16 cellular contexts compared by ENCODE assay signal in the genomic region with DNA sequence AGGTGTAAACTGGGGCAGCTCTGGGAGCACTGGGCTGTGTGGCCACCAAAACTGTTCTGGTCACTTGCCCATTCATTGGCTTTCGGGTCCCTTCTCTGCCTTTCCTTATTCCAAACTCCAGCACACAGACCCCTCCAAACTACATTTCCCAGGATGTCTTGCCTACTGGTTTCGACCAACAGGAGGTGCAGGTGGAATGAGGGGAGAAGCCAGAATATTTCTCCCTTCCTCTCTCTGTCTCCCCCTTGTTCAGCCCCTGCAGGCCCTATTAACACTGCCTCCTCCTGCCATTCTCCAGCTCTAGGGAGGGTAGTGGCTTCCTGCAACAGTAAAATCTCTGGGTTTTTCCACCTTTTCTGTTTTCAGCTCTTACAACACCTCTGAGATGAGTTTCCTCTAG. TPM values are rescaled to one million over a fixed set of nuclear protein-coding genes. Genes with fewer than 3 reads are reported as not detected.
A peak's percentile ranks its signal among the peaks of the same experiment; 100 is the strongest.
DNase-seq lines count a peak whose midpoint lies in the region; ATAC-seq and TF ChIP-seq lines count a peak whose summit lies in the region.
"Had no signal": no experiment of that assay in that cellular context is flagged by ENCODE, and none has a peak within 500 bp of the region (broad histone marks: within the 10 kb centered on the region; RNA-seq: fewer than 3 reads in every experiment).

No MANE protein-coding gene starts in this region.

- H3K27ac Mint-ChIP-seq in T-helper 17 cell, result peak overlapping the region; percentile 74

- TF ChIP-seq CTCF in spleen (IDR thresholded peaks at IDR 0.05 in 8 of 11, conservative IDR thresholded peaks at IDR 0.05 in 3 of 11), result no peak

- no peak for ATAC-seq in T-helper 17 cell
- no peak for ATAC-seq in right cardiac atrium
- ATAC-seq in left lobe of liver, result no peak

- WGBS in spleen, 5 donors, result 84 to 88% (median 86%) methylated on average over 2 of the region's 2 CpGs
- WGBS in right cardiac atrium, result 79% methylated on average over 2 of the region's 2 CpGs

- intact Hi-C loops in spleen (cut with DNase I; ENCODE audit: low total_unique reads), result no loop called here
- intact Hi-C loops in right cardiac atrium (cut with DNase I), result no loop called here

- H3K27me3 ChIP-seq in spleen (replicated peaks in 1 of 7), result no peaks in the 10 kb centered on the region
- H3K27me3 ChIP-seq in right cardiac atrium (ENCODE audit: control insufficient read depth, insufficient read depth), result no peaks in the 10 kb centered on the region

- no peaks in the 10 kb centered on the region for H3K4me1 Mint-ChIP-seq in T-helper 17 cell

- peaks cover 0 to 22% (median 0%) of the 10 kb centered on the region in 6 donors for H3K36me3 ChIP-seq in spleen
- H3K36me3 ChIP-seq: SJSA1 had no signal

- DNase-seq in T-helper 17 cell (no peak), spleen (peak; percentile 16), right cardiac atrium (no peak), left lobe of liver (ENCODE audit: low spot score) (no peak)
- DNase-seq: ACHN, AML-193, COR-L47, DMS153, GM23248, NCI-H1436, NCI-H2029 treated with DMSO at 0.1 percent for 48 hours, NCI-H2171 treated with DMSO at 0.1 percent for 48 hours, NCI-H510A treated with DMSO at 0.1 percent for 48 hours, NCI-H82, PC-9 had no signal

- peaks cover 7% of the 10 kb centered on the region for H3K27me3 Mint-ChIP-seq in T-helper 17 cell

- no peak for TF ChIP-seq POLR2A in spleen (IDR thresholded peaks at IDR 0.05)

- H3K4me3 Mint-ChIP-seq in T-helper 17 cell, result no peak overlapping the region

- H3K9me3 ChIP-seq in T-helper 17 cell (ENCODE audit: control insufficient read depth, low read length, poor library complexity, severe bottlenecking), result no peaks in the 10 kb centered on the region
- H3K9me3 ChIP-seq in spleen, result peaks cover 0 to 9% (median 0%) of the 10 kb centered on the region in 8 donors
- H3K9me3 ChIP-seq in right cardiac atrium (ENCODE audit: control insufficient read depth, low read length), result no peaks in the 10 kb centered on the region
- H3K9me3 ChIP-seq: SJSA1 had no signal

- H3K27ac ChIP-seq in spleen (no peak overlapping the region), right cardiac atrium (ENCODE audit: low read length) (no peak overlapping the region)
- H3K27ac ChIP-seq: GM23248, PC-9, SJSA1 had no signal

- peaks cover 2% of the 10 kb centered on the region for H3K36me3 Mint-ChIP-seq in T-helper 17 cell (ENCODE audit: low read depth)

- H3K4me1 ChIP-seq in spleen, result no peaks in the 10 kb centered on the region
- no peaks in the 10 kb centered on the region for H3K4me1 ChIP-seq in right cardiac atrium (ENCODE audit: control insufficient read depth, insufficient read depth, low read length)

- H3K4me3 ChIP-seq in spleen, result no peak overlapping the region
- no peak overlapping the region for H3K4me3 ChIP-seq in right cardiac atrium (ENCODE audit: low read length)
- H3K4me3 ChIP-seq: GM23248, PC-9, SJSA1 had no signal

RNA-seq across cellular contexts. Expression of gene NAGPA, which starts 13.2 kb away (rescaled TPM):
- total RNA-seq in T-helper 17 cell, result 10 to 100 TPM; 25.8 to 36.1 TPM
- total RNA-seq in spleen, result 10 to 100 TPM; 16.2 to 41.8 (median 25.4) TPM
- polyA plus RNA-seq in spleen, result 10 to 100 TPM; 11.8 to 17.7 (median 14.8) TPM
- 10 to 100 TPM in 1 of 4 donors, 1 to 10 TPM in 3; 6.0 to 10.0 (median 7.8) TPM for total RNA-seq in right cardiac atrium
- 5.3 TPM for polyA plus RNA-seq in right cardiac atrium
- 7.1 TPM for total RNA-seq in left lobe of liver

RNA-seq across cellular contexts. Expression of gene C16orf89, which starts 18.8 kb away (rescaled TPM):
- not detected for total RNA-seq in T-helper 17 cell
- total RNA-seq in spleen, result 1 to 10 TPM in 4 of 7 donors, under 1 TPM in 2, not detected in 1; 0.34 to 2.5 (median 1.5) TPM
- polyA plus RNA-seq in spleen, result 1 to 10 TPM; 1.7 to 5.7 (median 4.0) TPM
- 1 to 10 TPM; 3.2 to 9.7 (median 6.8) TPM for total RNA-seq in right cardiac atrium
- 10.9 TPM for polyA plus RNA-seq in right cardiac atrium
- not detected for total RNA-seq in left lobe of liver
- total RNA-seq: GM23248, PC-9, SJSA1 had no signal
- polyA plus RNA-seq: GM23248 had no signal

RNA-seq across cellular contexts. Expression of gene ALG1, which starts 24.7 kb away (rescaled TPM):
- total RNA-seq in T-helper 17 cell, result 10 to 100 TPM; 10.0 to 10.3 TPM
- total RNA-seq in spleen, result 10 to 100 TPM; 18.4 to 46.2 (median 24.8) TPM
- polyA plus RNA-seq in spleen, result 10 to 100 TPM; 13.0 to 18.6 (median 17.0) TPM
- 10 to 100 TPM in 2 of 4 donors, 1 to 10 TPM in 2; 9.3 to 11.4 (median 10.1) TPM for total RNA-seq in right cardiac atrium
- 8.0 TPM for polyA plus RNA-seq in right cardiac atrium
- 14.9 TPM for total RNA-seq in left lobe of liver

RNA-seq across cellular contexts. Expression of gene EEF2KMT, which starts 50.7 kb away (rescaled TPM):
- total RNA-seq in T-helper 17 cell (1 to 10 TPM; 4.4 to 6.0 TPM), spleen (10 to 100 TPM in 1 of 7 donors, 1 to 10 TPM in 6; 5.8 to 11.7 (median 7.6) TPM), right cardiac atrium (1 to 10 TPM; 4.6 to 6.9 (median 5.6) TPM), left lobe of liver (5.0 TPM)
- polyA plus RNA-seq in spleen (1 to 10 TPM; 4.5 to 7.8 (median 6.7) TPM), right cardiac atrium (4.4 TPM)
